1 cellular context compared by ENCODE assay signal in the genomic region with DNA sequence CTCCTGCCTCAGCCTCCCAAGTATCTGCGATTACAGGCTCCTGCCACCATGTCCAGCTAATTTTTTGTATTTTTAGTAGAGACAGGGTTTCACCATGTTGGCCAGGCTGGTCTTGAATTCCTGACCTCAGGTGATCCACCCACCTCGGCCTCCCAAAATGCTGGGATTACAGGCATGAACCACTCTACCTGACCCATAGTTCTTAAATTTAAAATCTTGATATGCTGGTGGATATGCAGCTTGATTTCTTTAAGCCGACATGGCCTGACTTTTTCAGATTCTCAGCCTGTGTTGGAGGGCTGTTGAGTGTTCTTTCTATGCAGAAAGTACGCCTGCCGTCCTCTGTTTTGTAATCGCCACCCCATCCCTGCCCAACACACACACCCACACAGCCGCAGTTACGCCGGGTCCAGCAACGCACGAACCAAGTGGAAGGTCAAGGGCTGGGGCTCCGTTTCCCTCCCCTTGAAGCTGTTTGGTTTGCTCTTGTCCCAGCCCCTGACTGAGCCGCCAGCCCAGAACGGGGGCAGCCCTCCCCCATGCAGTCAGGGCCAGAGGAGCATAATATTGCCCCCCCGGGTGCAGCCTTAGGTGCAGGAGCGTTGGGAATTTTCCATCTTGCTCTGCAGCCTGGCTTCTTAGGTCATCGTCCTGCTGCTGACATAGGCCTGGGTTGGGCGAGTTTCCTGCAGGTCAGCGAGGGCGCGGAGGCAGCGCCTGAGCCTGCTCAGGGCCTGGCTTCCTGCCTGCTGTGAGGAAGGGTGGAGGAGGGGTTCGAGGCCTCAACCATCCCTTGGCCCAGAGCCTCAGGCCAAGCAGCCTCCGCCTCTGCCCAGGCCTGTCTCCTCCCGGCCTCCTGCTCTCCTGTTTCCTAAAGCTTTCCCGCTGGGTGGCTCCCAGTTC.
A peak's percentile ranks its signal among the peaks of the same experiment; 100 is the strongest.
TF ChIP-seq lines count a peak whose summit lies in the region.

No MANE protein-coding gene starts in this region.

TF ChIP-seq in HepG2, 621 proteins besides CTCF, POLR2A, EP300 and RAD21 (continued from another document and continues in another):
- no peak for TF ChIP-seq ZNF564 (CRISPR knock-in tag; IDR thresholded peaks at IDR 0.05)
- TF ChIP-seq ELF1 (CRISPR knock-in tag; IDR thresholded peaks at IDR 0.05): peak; percentile 84
- TF ChIP-seq ZNF672 (CRISPR knock-in tag; IDR thresholded peaks at IDR 0.05): no peak
- no peak for TF ChIP-seq SOX13 (IDR thresholded peaks at IDR 0.05)
- peak in 1 of 2 experiments; percentile 97; a peak in 2 of 4 replicates for TF ChIP-seq SOX13 (CRISPR knock-in tag; conservative IDR thresholded peaks at IDR 0.05 in 1 of 2, IDR thresholded peaks at IDR 0.05 in 1 of 2)
- TF ChIP-seq ZNF790 (CRISPR knock-in tag; IDR thresholded peaks at IDR 0.05; ENCODE audit: borderline replicate concordance): no peak
- TF ChIP-seq, protein P1, sequence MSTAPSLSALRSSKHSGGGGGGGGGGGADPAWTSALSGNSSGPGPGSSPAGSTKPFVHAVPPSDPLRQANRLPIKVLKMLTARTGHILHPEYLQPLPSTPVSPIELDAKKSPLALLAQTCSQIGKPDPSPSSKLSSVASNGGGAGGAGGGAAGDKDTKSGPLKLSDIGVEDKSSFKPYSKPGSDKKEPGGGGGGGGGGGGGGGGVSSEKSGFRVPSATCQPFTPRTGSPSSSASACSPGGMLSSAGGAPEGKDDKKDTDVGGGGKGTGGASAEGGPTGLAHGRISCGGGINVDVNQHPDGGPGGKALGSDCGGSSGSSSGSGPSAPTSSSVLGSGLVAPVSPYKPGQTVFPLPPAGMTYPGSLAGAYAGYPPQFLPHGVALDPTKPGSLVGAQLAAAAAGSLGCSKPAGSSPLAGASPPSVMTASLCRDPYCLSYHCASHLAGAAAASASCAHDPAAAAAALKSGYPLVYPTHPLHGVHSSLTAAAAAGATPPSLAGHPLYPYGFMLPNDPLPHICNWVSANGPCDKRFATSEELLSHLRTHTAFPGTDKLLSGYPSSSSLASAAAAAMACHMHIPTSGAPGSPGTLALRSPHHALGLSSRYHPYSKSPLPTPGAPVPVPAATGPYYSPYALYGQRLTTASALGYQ (CRISPR knock-in tag; IDR thresholded peaks at IDR 0.05): peak; percentile 99
- TF ChIP-seq ZBTB4 (CRISPR knock-in tag; IDR thresholded peaks at IDR 0.05; ENCODE audit: borderline replicate concordance): peak; percentile 99; the same call in 1 of the 2 replicates
- TF ChIP-seq NFRKB (IDR thresholded peaks at IDR 0.05): no peak
- peak; percentile 96 for TF ChIP-seq ZNF800 (CRISPR knock-in tag; IDR thresholded peaks at IDR 0.05)
- TF ChIP-seq THAP8 (CRISPR knock-in tag; IDR thresholded peaks at IDR 0.05; ENCODE audit: borderline replicate concordance): no peak
- no peak for TF ChIP-seq ZNF841 (CRISPR knock-in tag; IDR thresholded peaks at IDR 0.05; ENCODE audit: borderline replicate concordance)
- no peak for TF ChIP-seq FOXM1 (CRISPR knock-in tag; IDR thresholded peaks at IDR 0.05)
- TF ChIP-seq, protein P2, sequence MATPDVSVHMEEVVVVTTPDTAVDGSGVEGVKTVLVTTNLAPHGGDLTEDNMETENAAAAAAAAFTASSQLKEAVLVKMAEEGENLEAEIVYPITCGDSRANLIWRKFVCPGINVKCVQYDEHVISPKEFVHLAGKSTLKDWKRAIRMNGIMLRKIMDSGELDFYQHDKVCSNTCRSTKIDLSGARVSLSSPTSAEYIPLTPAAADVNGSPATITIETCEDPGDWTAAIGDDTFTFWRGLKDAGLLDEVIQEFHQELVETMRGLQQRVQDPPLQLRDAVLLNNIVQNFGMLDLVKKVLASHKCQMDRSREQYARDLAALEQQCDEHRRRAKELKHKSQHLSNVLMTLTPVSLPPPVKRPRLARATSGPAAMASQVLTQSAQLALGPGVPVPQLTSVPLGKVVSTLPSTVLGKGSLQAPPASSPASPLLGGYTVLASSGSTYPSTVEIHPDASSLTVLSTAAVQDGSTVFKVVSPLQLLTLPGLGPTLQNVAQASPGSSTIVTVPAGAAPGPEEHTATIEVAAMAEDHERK (CRISPR knock-in tag; IDR thresholded peaks at IDR 0.05; ENCODE audit: low read depth): peak; percentile 29; the same call in 1 of the 2 replicates
- TF ChIP-seq STAT6 (CRISPR knock-in tag; IDR thresholded peaks at IDR 0.05; ENCODE audit: borderline replicate concordance): peak; percentile 98
- TF ChIP-seq RORA (CRISPR knock-in tag; IDR thresholded peaks at IDR 0.05): no peak
- TF ChIP-seq NFE2 (CRISPR knock-in tag; IDR thresholded peaks at IDR 0.05): no peak
- TF ChIP-seq, protein P3, sequence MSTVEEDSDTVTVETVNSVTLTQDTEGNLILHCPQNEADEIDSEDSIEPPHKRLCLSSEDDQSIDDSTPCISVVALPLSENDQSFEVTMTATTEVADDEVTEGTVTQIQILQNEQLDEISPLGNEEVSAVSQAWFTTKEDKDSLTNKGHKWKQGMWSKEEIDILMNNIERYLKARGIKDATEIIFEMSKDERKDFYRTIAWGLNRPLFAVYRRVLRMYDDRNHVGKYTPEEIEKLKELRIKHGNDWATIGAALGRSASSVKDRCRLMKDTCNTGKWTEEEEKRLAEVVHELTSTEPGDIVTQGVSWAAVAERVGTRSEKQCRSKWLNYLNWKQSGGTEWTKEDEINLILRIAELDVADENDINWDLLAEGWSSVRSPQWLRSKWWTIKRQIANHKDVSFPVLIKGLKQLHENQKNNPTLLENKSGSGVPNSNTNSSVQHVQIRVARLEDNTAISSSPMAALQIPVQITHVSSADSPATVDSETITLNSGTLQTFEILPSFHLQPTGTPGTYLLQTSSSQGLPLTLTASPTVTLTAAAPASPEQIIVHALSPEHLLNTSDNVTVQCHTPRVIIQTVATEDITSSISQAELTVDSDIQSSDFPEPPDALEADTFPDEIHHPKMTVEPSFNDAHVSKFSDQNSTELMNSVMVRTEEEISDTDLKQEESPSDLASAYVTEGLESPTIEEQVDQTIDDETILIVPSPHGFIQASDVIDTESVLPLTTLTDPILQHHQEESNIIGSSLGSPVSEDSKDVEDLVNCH (CRISPR knock-in tag; IDR thresholded peaks at IDR 0.05): 0 out of 2 replicates have a peak, but pooled peaks have one; percentile 91
- TF ChIP-seq, protein P4, sequence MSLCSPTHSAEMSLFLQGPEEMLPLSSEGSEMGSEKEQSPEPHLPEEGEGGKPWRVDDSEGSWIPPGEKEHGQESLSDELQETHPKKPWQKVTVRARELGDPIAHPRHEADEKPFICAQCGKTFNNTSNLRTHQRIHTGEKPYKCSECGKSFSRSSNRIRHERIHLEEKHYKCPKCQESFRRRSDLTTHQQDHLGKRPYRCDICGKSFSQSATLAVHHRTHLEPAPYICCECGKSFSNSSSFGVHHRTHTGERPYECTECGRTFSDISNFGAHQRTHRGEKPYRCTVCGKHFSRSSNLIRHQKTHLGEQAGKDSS (CRISPR knock-in tag; IDR thresholded peaks at IDR 0.05; ENCODE audit: borderline replicate concordance, low read depth): peak; percentile 100
- TF ChIP-seq RBFOX2 (IDR thresholded peaks at IDR 0.05; ENCODE audit: low read depth, low read length): peak; percentile 88
- TF ChIP-seq MYNN (CRISPR knock-in tag; IDR thresholded peaks at IDR 0.05; ENCODE audit: low read depth): peak; percentile 91
- peak; percentile 98; the same call in 1 of the 2 replicates for TF ChIP-seq ZNF160 (CRISPR knock-in tag; IDR thresholded peaks at IDR 0.05)
- TF ChIP-seq ZNF556 (CRISPR knock-in tag; IDR thresholded peaks at IDR 0.05; ENCODE audit: borderline replicate concordance): peak; percentile 100
- TF ChIP-seq GTF2F1 (IDR thresholded peaks at IDR 0.05; ENCODE audit: low read length): no peak
- peak; percentile 95 to 98; a peak in 3 of 4 replicates for TF ChIP-seq NR2F1 (CRISPR knock-in tag; IDR thresholded peaks at IDR 0.05)
- no peak for TF ChIP-seq NKX3-1 (CRISPR knock-in tag; IDR thresholded peaks at IDR 0.05)
- peak; percentile 99 for TF ChIP-seq SNAI1 (CRISPR knock-in tag; IDR thresholded peaks at IDR 0.05; ENCODE audit: borderline replicate concordance)
- no peak for TF ChIP-seq SRY (CRISPR knock-in tag; IDR thresholded peaks at IDR 0.05)
- no peak for TF ChIP-seq MTERF4 (CRISPR knock-in tag; IDR thresholded peaks at IDR 0.05)
- TF ChIP-seq FOXP1 (IDR thresholded peaks at IDR 0.05): peak; percentile 23; the same call in 1 of the 2 replicates
- peak; percentile 95 for TF ChIP-seq FOXP1 (CRISPR knock-in tag; IDR thresholded peaks at IDR 0.05)
- peak; percentile 94 for TF ChIP-seq PTBP1 (IDR thresholded peaks at IDR 0.05; ENCODE audit: low read depth, low read length, poor library complexity, severe bottlenecking)
- peak; percentile 58; the same call in 1 of the 2 replicates for TF ChIP-seq ZNF367 (CRISPR knock-in tag; IDR thresholded peaks at IDR 0.05; ENCODE audit: borderline replicate concordance)
- no peak for TF ChIP-seq ZC3H13 (CRISPR knock-in tag; IDR thresholded peaks at IDR 0.05)
- peak; percentile 98 for TF ChIP-seq CSRNP1 (CRISPR knock-in tag; IDR thresholded peaks at IDR 0.05)
- TF ChIP-seq ZNF703 (CRISPR knock-in tag; IDR thresholded peaks at IDR 0.05; ENCODE audit: borderline replicate concordance): no peak
- peak; percentile 91 for TF ChIP-seq MIER2 (CRISPR knock-in tag; IDR thresholded peaks at IDR 0.05)
- peak; percentile 83 for TF ChIP-seq PHF8 (CRISPR knock-in tag; IDR thresholded peaks at IDR 0.05)
- no peak for TF ChIP-seq PHF20 (CRISPR knock-in tag; IDR thresholded peaks at IDR 0.05)
